Comparison of ENCODE assay signal across 1 cellular context in the genomic region with DNA sequence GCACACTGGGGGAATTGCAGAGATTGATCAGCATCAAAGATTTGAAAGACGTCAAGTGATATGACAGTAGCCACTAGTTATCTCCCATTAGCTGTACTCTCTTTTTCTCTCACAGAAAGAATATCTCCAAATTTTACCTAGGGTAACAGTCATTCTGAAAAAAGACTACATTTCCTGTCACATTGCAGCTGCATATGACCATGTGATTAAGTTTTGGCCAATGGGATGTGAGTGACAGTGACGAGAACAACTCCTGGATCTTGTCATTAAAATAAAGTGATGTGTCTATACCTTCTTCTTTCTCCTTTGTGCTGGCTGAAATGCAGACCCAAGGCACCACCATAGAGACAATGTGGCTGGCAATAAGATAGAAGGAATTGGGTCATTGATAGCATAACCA.
TF ChIP-seq lines count a peak whose summit lies in the region.

No MANE protein-coding gene starts in this region.

TF ChIP-seq in K562, 482 proteins besides CTCF, POLR2A, EP300 and RAD21:
- TF ChIP-seq NFYB (IDR thresholded peaks at IDR 0.05; ENCODE audit: extremely low read depth, insufficient read length): peak; percentile 17
- TF ChIP-seq, protein P1, sequence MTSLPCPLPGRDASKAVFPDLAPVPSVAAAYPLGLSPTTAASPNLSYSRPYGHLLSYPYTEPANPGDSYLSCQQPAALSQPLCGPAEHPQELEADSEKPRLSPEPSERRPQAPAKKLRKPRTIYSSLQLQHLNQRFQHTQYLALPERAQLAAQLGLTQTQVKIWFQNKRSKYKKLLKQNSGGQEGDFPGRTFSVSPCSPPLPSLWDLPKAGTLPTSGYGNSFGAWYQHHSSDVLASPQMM (CRISPR knock-in tag; IDR thresholded peaks at IDR 0.05): no peak
